1 cellular context compared by ENCODE assay signal in the genomic region with DNA sequence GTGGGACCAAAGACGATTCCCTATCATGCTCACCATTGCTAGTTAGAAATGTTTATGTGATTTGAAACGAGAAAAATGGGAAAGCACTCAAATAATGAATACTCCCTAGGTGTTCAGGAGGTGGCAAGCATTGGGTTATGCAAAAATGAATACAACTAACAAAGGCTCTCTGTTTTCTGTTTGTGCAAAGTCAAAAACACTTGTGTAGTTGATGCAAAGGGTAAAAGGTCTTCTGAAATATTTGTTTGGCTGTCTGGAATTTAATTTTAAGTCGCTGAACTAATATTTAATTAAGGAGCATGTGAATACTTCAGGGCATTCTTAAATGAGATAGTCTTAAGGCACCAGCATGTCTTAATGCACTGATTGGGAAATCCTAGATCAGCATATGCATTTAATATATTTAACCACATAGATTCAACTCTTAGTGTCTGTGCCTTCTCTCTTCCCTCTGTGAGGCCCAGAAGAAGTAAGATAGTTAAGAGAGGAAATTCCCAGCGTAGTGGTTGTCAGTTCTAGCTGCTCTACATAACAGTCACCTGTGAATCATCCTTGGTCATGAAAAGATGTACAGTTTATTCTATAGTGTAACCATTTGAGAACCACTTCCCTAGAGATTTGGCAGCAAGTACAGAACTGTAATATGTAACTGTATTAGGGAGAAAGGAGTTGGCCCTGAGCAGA.
TF ChIP-seq lines count a peak whose summit lies in the region.

No MANE protein-coding gene starts in this region.

TF ChIP-seq in GM23338, 12 proteins besides CTCF, POLR2A, EP300 and RAD21 (continued from another document):
- TF ChIP-seq, protein P1, sequence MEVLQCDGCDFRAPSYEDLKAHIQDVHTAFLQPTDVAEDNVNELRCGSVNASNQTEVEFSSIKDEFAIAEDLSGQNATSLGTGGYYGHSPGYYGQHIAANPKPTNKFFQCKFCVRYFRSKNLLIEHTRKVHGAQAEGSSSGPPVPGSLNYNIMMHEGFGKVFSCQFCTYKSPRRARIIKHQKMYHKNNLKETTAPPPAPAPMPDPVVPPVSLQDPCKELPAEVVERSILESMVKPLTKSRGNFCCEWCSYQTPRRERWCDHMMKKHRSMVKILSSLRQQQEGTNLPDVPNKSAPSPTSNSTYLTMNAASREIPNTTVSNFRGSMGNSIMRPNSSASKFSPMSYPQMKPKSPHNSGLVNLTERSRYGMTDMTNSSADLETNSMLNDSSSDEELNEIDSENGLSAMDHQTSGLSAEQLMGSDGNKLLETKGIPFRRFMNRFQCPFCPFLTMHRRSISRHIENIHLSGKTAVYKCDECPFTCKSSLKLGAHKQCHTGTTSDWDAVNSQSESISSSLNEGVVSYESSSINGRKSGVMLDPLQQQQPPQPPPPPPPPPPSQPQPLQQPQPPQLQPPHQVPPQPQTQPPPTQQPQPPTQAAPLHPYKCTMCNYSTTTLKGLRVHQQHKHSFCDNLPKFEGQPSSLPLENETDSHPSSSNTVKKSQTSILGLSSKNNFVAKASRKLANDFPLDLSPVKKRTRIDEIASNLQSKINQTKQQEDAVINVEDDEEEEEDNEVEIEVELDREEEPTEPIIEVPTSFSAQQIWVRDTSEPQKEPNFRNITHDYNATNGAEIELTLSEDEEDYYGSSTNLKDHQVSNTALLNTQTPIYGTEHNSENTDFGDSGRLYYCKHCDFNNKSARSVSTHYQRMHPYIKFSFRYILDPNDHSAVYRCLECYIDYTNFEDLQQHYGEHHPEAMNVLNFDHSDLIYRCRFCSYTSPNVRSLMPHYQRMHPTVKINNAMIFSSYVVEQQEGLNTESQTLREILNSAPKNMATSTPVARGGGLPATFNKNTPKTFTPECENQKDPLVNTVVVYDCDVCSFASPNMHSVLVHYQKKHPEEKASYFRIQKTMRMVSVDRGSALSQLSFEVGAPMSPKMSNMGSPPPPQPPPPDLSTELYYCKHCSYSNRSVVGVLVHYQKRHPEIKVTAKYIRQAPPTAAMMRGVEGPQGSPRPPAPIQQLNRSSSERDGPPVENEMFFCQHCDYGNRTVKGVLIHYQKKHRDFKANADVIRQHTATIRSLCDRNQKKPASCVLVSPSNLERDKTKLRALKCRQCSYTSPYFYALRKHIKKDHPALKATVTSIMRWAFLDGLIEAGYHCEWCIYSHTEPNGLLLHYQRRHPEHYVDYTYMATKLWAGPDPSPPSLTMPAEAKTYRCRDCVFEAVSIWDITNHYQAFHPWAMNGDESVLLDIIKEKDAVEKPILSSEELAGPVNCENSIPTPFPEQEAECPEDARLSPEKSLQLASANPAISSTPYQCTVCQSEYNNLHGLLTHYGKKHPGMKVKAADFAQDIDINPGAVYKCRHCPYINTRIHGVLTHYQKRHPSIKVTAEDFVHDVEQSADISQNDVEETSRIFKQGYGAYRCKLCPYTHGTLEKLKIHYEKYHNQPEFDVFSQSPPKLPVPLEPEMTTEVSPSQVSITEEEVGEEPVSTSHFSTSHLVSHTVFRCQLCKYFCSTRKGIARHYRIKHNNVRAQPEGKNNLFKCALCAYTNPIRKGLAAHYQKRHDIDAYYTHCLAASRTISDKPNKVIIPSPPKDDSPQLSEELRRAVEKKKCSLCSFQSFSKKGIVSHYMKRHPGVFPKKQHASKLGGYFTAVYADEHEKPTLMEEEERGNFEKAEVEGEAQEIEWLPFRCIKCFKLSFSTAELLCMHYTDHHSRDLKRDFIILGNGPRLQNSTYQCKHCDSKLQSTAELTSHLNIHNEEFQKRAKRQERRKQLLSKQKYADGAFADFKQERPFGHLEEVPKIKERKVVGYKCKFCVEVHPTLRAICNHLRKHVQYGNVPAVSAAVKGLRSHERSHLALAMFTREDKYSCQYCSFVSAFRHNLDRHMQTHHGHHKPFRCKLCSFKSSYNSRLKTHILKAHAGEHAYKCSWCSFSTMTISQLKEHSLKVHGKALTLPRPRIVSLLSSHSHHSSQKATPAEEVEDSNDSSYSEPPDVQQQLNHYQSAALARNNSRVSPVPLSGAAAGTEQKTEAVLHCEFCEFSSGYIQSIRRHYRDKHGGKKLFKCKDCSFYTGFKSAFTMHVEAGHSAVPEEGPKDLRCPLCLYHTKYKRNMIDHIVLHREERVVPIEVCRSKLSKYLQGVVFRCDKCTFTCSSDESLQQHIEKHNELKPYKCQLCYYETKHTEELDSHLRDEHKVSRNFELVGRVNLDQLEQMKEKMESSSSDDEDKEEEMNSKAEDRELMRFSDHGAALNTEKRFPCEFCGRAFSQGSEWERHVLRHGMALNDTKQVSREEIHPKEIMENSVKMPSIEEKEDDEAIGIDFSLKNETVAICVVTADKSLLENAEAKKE (CRISPR knock-in tag; IDR thresholded peaks at IDR 0.05), result no peak
